ENCODE assay signal across 10 cellular contexts in genomic region chr2:163155279-163155883, GRCh38.
DNase-seq lines count a peak whose midpoint lies in the region; ATAC-seq and TF ChIP-seq lines count a peak whose summit lies in the region.
"Had no signal": no experiment of that assay in that cellular context is flagged by ENCODE, and none has a peak within 500 bp of the region (broad histone marks: within the 10 kb centered on the region; RNA-seq: fewer than 3 reads in every experiment).

No MANE protein-coding gene starts in this region.

- H3K23me2 ChIP-seq in H9 (ENCODE audit: insufficient read length, low read depth, low read length, poor library complexity, severe bottlenecking) = no peaks in the 10 kb centered on the region

- no peaks in the 10 kb centered on the region for H3K9me3 Mint-ChIP-seq in H9

- H3T11ph ChIP-seq in H9 (ENCODE audit: low read length) = no peak overlapping the region

- no peak overlapping the region for H2BK120ac ChIP-seq in H9 (ENCODE audit: low read depth, low read length, poor library complexity, severe bottlenecking)

- H3K4me3 ChIP-seq in SK-N-SH (ENCODE audit: low read depth in 2 of 2, low read length in 1 of 2) (no peak overlapping the region), thoracic aorta (no peak overlapping the region)
- H3K4me3 ChIP-seq: BLaER1 had no signal

- no peak overlapping the region for H3K23ac ChIP-seq in H9 (ENCODE audit: insufficient read length, low read depth, low read length)

- H3K27me3 ChIP-seq in H9 (ENCODE audit: insufficient read depth, low read length) = no peaks in the 10 kb centered on the region
- H3K27me3 ChIP-seq in SK-N-SH (ENCODE audit: insufficient read depth) = no peaks in the 10 kb centered on the region
- no peaks in the 10 kb centered on the region for H3K27me3 ChIP-seq in thoracic aorta (replicated peaks; ENCODE audit: insufficient read depth)
- H3K27me3 ChIP-seq: BLaER1 had no signal

- H3K4me3 Mint-ChIP-seq in H9 = no peak overlapping the region
- H3K4me3 Mint-ChIP-seq: activated naive CD8-positive, alpha-beta T cell had no signal

- H3K27me3 Mint-ChIP-seq in H9 (ENCODE audit: low read depth) = no peaks in the 10 kb centered on the region

- CTCF ChIA-PET in SK-N-SH (lab: Yijun Ruan, JAX) = interaction anchor here (0.6 to 2.8 kb wide), 19 partner anchors 10 to 1561 kb away, joined by 3 to 13 read pairs (median 3); no protein-coding TSS in a partner anchor

- H2BK20ac ChIP-seq in H9 (ENCODE audit: low read depth, low read length, poor library complexity, severe bottlenecking) = no peak overlapping the region

- H2BK12ac ChIP-seq in H9 (ENCODE audit: insufficient read length, low read depth, low read length) = no peak overlapping the region

- no peaks in the 10 kb centered on the region for H3K36me3 Mint-ChIP-seq in H9 (ENCODE audit: insufficient read depth in 1 of 3, low read depth in 3 of 3)
- H3K36me3 Mint-ChIP-seq: activated naive CD8-positive, alpha-beta T cell had no signal

- no peak overlapping the region for H3K18ac ChIP-seq in H9 (ENCODE audit: insufficient read length, low read depth, low read length)

- H2BK15ac ChIP-seq in H9 (ENCODE audit: low read depth, low read length) = no peak overlapping the region

- no peak overlapping the region for H4K91ac ChIP-seq in H9 (ENCODE audit: insufficient read length, low read depth, low read length)

- H3K9ac ChIP-seq in H9 (ENCODE audit: extremely low read depth, insufficient read length, low read length) = no peak overlapping the region
- no peak overlapping the region for H3K9ac ChIP-seq in SK-N-SH
- H3K9ac ChIP-seq: BLaER1 had no signal

- H3K9me3 ChIP-seq in H9 (ENCODE audit: control insufficient read depth, low read depth, low read length) (no peaks in the 10 kb centered on the region), SK-N-SH (no peaks in the 10 kb centered on the region), thoracic aorta (no peaks in the 10 kb centered on the region)
- H3K9me3 ChIP-seq: BLaER1 had no signal

- no peaks in the 10 kb centered on the region for H3K36me3 ChIP-seq in SK-N-SH (replicated peaks in 1 of 2; ENCODE audit: control insufficient read depth in 1 of 2, insufficient read depth in 2 of 2, low read length in 1 of 2)
- H3K36me3 ChIP-seq in thoracic aorta = no peaks in the 10 kb centered on the region
- H3K36me3 ChIP-seq: BLaER1 had no signal

- H2AK5ac ChIP-seq in H9 (ENCODE audit: insufficient read length, low read length) = no peak overlapping the region

- H3K4me2 ChIP-seq in H9 (ENCODE audit: insufficient read depth, insufficient read length, low read length) (no peak overlapping the region), SK-N-SH (no peak overlapping the region)
- H3K4me2 ChIP-seq: BLaER1 had no signal

- TF ChIP-seq CTCF in H9 (conservative IDR thresholded peaks at IDR 0.05) (peak; percentile 70), SK-N-SH (IDR thresholded peaks at IDR 0.05) (peak; percentile 73), thoracic aorta (IDR thresholded peaks at IDR 0.05) (peak; percentile 45)

- DNase-seq in NCI-H2107 treated with DMSO at 0.1 percent for 48 hours (lab: John Stamatoyannopoulos, UW; ENCODE audit: unreplicated experiment) = peak; percentile 5
- no peak for DNase-seq in NCI-H2107 (lab: John Stamatoyannopoulos, UW)
- no peak for DNase-seq in H9
- DNase-seq in LHCN-M2 (ENCODE audit: low read depth) = peak; percentile 43
- peak; percentile 33 for DNase-seq in SK-N-SH
- peak; percentile 5 for DNase-seq in globus pallidus (ENCODE audit: low spot score)
- no peak for DNase-seq in thoracic aorta (ENCODE audit: low spot score)
- DNase-seq in HK-2 (ENCODE audit: unreplicated experiment) = no peak

- H2AFZ ChIP-seq in H9 (ENCODE audit: low read length) (no peak overlapping the region), SK-N-SH (ENCODE audit: low read depth) (no peak overlapping the region)

- no peak overlapping the region for H3K56ac ChIP-seq in H9 (ENCODE audit: insufficient read length, low read depth, low read length)

- peak; percentile 71 for TF ChIP-seq RAD21 in SK-N-SH (IDR thresholded peaks at IDR 0.05; ENCODE audit: low read length)

- no peak overlapping the region for H4K8ac ChIP-seq in H9 (replicated peaks; ENCODE audit: insufficient read length, low read depth, low read length)

- POLR2A ChIA-PET in SK-N-SH (lab: Yijun Ruan, JAX) = no interaction called here

- no peak overlapping the region for H3K27ac Mint-ChIP-seq in H9
- H3K27ac Mint-ChIP-seq: activated naive CD8-positive, alpha-beta T cell had no signal

- H3K27ac ChIP-seq in H9 (ENCODE audit: insufficient read length, low read depth, low read length) (no peak overlapping the region), SK-N-SH (ENCODE audit: low read depth in 2 of 2, low read length in 1 of 2) (no peak overlapping the region), thoracic aorta (no peak overlapping the region)
- H3K27ac ChIP-seq: BLaER1 had no signal

- H3F3A ChIP-seq in SK-N-SH (replicated peaks; ENCODE audit: insufficient read depth) = peaks cover 9% of the 10 kb centered on the region

- no peaks in the 10 kb centered on the region for H3K9me2 ChIP-seq in SK-N-SH

- no peak for ATAC-seq in thoracic aorta (ENCODE audit: insufficient number of reproducible peaks, low FRiP score, low read depth)

- H4K5ac ChIP-seq in H9 (ENCODE audit: insufficient read length, low read depth, low read length) = no peak overlapping the region

- no peaks in the 10 kb centered on the region for H3K4me1 Mint-ChIP-seq in H9

- no peaks in the 10 kb centered on the region for H4K20me1 ChIP-seq in H9 (ENCODE audit: control insufficient read depth, insufficient read depth, insufficient read length)
- H4K20me1 ChIP-seq in SK-N-SH (ENCODE audit: insufficient read depth) = no peaks in the 10 kb centered on the region
- H4K20me1 ChIP-seq: BLaER1 had no signal

- H3K79me2 ChIP-seq in H9 (ENCODE audit: insufficient read depth, low read length) (no peaks in the 10 kb centered on the region), SK-N-SH (ENCODE audit: insufficient read depth) (no peaks in the 10 kb centered on the region)

- H3K4me1 ChIP-seq in H9 (ENCODE audit: insufficient read depth, low read length) (no peaks in the 10 kb centered on the region), SK-N-SH (ENCODE audit: control insufficient read depth in 1 of 2, insufficient read depth in 2 of 2, low read depth in 1 of 2, low read length in 1 of 2) (peaks cover 0 to 3% of the 10 kb centered on the region in 2 experiments; a peak in 1 of 4 replicates), thoracic aorta (ENCODE audit: control insufficient read depth in 1 of 2, low read depth in 2 of 2) (no peaks in the 10 kb centered on the region)
- H3K4me1 ChIP-seq: BLaER1 had no signal

- H3K4ac ChIP-seq in H9 (ENCODE audit: low read depth, low read length) = no peak overlapping the region

- no peak overlapping the region for H2BK5ac ChIP-seq in H9 (ENCODE audit: insufficient read length, low read length)

- no peak overlapping the region for H3K14ac ChIP-seq in H9 (ENCODE audit: insufficient read depth, low read length)

- no CpG with 5 or more reads among the region's 3 CpGs for whole genome bisulfite sequencing in H9 (ENCODE audit: extremely low coverage, insufficient read length, low lambda C conversion rate)
- WGBS in SK-N-SH (ENCODE audit: low lambda C conversion rate) = 19% methylated on average over 3 of the region's 3 CpGs

- no peak for TF ChIP-seq EP300 in SK-N-SH (IDR thresholded peaks at IDR 0.05; ENCODE audit: borderline replicate concordance in 1 of 2, low read depth in 1 of 2, low read length in 1 of 2)

- no peaks in the 10 kb centered on the region for H3K79me1 ChIP-seq in H9 (ENCODE audit: insufficient read depth, low read depth, low read length, poor library complexity, severe bottlenecking)

TF ChIP-seq in SK-N-SH, 30 proteins besides CTCF, POLR2A, EP300 and RAD21:
- TF ChIP-seq SMC3 (IDR thresholded peaks at IDR 0.05; ENCODE audit: low read depth, low read length) = peak; percentile 36
- TF ChIP-seq CHD2 (IDR thresholded peaks at IDR 0.05; ENCODE audit: low read length, partially characterized antibody) = no peak

Comparison
In these comparisons a context has a peak if more than half of its experiments do, and no peak if none do; other contexts are left out.
1. DNase-seq: peak in NCI-H2107 treated with DMSO at 0.1 percent for 48 hours (single experiment), LHCN-M2 (single experiment), SK-N-SH (single experiment) and globus pallidus (single experiment); none in NCI-H2107 (single experiment), H9 (single experiment), thoracic aorta (single experiment) and HK-2 (single experiment).
2. Peak in every context shown above with its lines, with median percentiles within 50 percentile points of each other: CTCF ChIP-seq.